ENCODE assay signal across 11 cellular contexts in the genomic region with DNA sequence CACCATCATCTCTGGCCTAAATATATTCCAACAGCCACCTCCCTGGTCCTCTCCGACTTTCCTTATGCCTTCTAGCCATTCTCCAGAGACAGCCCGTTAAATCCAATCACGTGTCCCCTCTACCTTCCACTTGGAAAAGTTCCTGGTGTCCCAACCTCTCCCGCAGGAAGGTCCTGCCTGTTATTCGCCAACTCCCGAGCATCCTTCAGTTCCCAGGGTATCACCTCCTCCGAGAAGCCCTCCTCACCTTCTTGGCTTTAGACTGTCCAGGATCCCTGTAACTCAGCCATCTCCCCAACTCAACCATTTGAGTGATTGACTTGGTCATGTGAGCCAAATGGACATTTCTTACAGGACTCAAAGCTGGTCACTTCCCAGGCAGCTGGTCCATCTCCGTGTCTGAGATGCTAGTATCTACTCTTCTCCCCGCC. TPM values are rescaled to one million over a fixed set of nuclear protein-coding genes. Genes with fewer than 3 reads are reported as not detected.
A peak's percentile ranks its signal among the peaks of the same experiment; 100 is the strongest.
DNase-seq lines count a peak whose midpoint lies in the region; ATAC-seq, FAIRE-seq and TF ChIP-seq lines count a peak whose summit lies in the region.
"Had no signal": no experiment of that assay in that cellular context is flagged by ENCODE, and none has a peak within 500 bp of the region (broad histone marks: within the 10 kb centered on the region; RNA-seq: fewer than 3 reads in every experiment).

No MANE protein-coding gene starts in this region.

- H3K27me3 ChIP-seq in GM23248 (replicated peaks; ENCODE audit: insufficient read depth): no peaks in the 10 kb centered on the region
- H3K27me3 ChIP-seq in fibroblast of lung (ENCODE audit: control insufficient read depth, insufficient read depth, low read length): no peaks in the 10 kb centered on the region
- no peaks in the 10 kb centered on the region for H3K27me3 ChIP-seq in gastrocnemius medialis

- peak overlapping the region; percentile 29 to 83 (median 49) for H3K4me3 Mint-ChIP-seq in T-cell

- H3K79me2 ChIP-seq in GM23248 (ENCODE audit: insufficient read depth): peaks cover 9% of the 10 kb centered on the region; the same call in 1 of the 2 replicates
- H3K79me2 ChIP-seq in fibroblast of lung (ENCODE audit: control insufficient read depth, insufficient read depth, low read length): no peaks in the 10 kb centered on the region

- H3K27ac ChIP-seq in GM23248 (peak overlapping the region; percentile 100), fibroblast of lung (ENCODE audit: insufficient read depth, low read length) (peak overlapping the region; percentile 49), gastrocnemius medialis (peak overlapping the region; percentile 96 to 100 (median 98))

- no peak for TF ChIP-seq CTCF in fibroblast of lung (conservative IDR thresholded peaks at IDR 0.05 in 1 of 2, IDR thresholded peaks at IDR 0.05 in 1 of 2; ENCODE audit: low read depth in 1 of 2, low read length in 2 of 2)
- TF ChIP-seq CTCF in gastrocnemius medialis (IDR thresholded peaks at IDR 0.05 in 4 of 5, conservative IDR thresholded peaks at IDR 0.05 in 1 of 5): no peak

- TF ChIP-seq POLR2A in gastrocnemius medialis (IDR thresholded peaks at IDR 0.05): no peak

- H3K36me3 ChIP-seq in GM23248 (ENCODE audit: low read depth): no peaks in the 10 kb centered on the region
- H3K36me3 ChIP-seq in fibroblast of lung (ENCODE audit: control insufficient read depth, insufficient read depth, low read length): no peaks in the 10 kb centered on the region
- no peaks in the 10 kb centered on the region for H3K36me3 ChIP-seq in gastrocnemius medialis

- in situ Hi-C loops in GM23248 (cut with MboI): no loop called here
- in situ Hi-C loops in gastrocnemius medialis (cut with MboI; ENCODE audit: low sequenced_read_pairs in 4 of 4): no loop called here

- H2AFZ ChIP-seq in GM23248: no peak overlapping the region
- H2AFZ ChIP-seq in fibroblast of lung (ENCODE audit: low read length): no peak overlapping the region

- H3K9me3 Mint-ChIP-seq in T-cell: no peaks in the 10 kb centered on the region

- WGBS in GM23248 (ENCODE audit: low coverage in 1 of 2, low lambda C conversion rate in 2 of 2, missing lambda C conversion rate in 2 of 2), 2 experiments: 46 to 51% methylated on average over 9 of the region's 9 CpGs

- ATAC-seq in T-cell (replicated peaks in 1 of 4) (no peak), gastrocnemius medialis (no peak), GM21786 (IDR thresholded peaks at IDR 0.05; ENCODE audit: unreplicated experiment) (no peak)

- FAIRE-seq in urothelium cell line (lab: Jason Lieb, UNC): no peak
- FAIRE-seq: GM12892 had no signal

- H3K9ac ChIP-seq in GM23248 (peak overlapping the region; percentile 99; the same call in 1 of the 2 replicates), fibroblast of lung (ENCODE audit: insufficient read depth, low read length) (no peak overlapping the region)

- H3K4me2 ChIP-seq in GM23248 (ENCODE audit: unreplicated experiment) (no peak overlapping the region), fibroblast of lung (ENCODE audit: extremely low read depth, insufficient read depth, low read length) (no peak overlapping the region)

- POLR2A ChIA-PET in T-cell (lab: Charles Lee): interaction anchor here in 1 of 2 donors (0.6 kb wide), 1 partner anchor 509 kb away, joined by 3 read pairs; no protein-coding TSS in a partner anchor

- no peaks in the 10 kb centered on the region for H3K9me2 ChIP-seq in GM23248 (ENCODE audit: insufficient read depth)

- H3K4me1 Mint-ChIP-seq in T-cell: peaks cover 41 to 58% (median 53%) of the 10 kb centered on the region in 3 donors

- intact Hi-C loops in gastrocnemius medialis (cut with DNase I; ENCODE audit: low total_unique reads): loop anchor here (5.0 to 10.0 kb wide), 3 partner anchors 716 to 1057 kb away; a partner anchor contains a TSS

- H3K27me3 Mint-ChIP-seq in T-cell: no peaks in the 10 kb centered on the region

- H3K36me3 Mint-ChIP-seq in T-cell: no peaks in the 10 kb centered on the region

- CTCF ChIA-PET in T-cell (lab: Charles Lee): interaction anchor here in 1 of 2 donors (1.8 kb wide), 1 partner anchor 12 kb away, joined by 8 read pairs; no protein-coding TSS in a partner anchor

- H3K4me3 ChIP-seq in GM23248 (no peak overlapping the region), fibroblast of lung (replicated peaks in 1 of 4; ENCODE audit: control extremely low read depth in 1 of 4, insufficient read depth in 1 of 4, low read depth in 3 of 4, low read length in 4 of 4) (no peak overlapping the region), gastrocnemius medialis (no peak overlapping the region)

- no peaks in the 10 kb centered on the region for H4K20me1 ChIP-seq in GM23248 (ENCODE audit: insufficient read depth)
- H4K20me1 ChIP-seq in fibroblast of lung (ENCODE audit: control insufficient read depth, extremely low read depth, insufficient read depth, low read length): no peaks in the 10 kb centered on the region

- H3K4me1 ChIP-seq in GM23248 (ENCODE audit: insufficient read depth) (peaks cover 52% of the 10 kb centered on the region), fibroblast of lung (ENCODE audit: control insufficient read depth, extremely low read depth, insufficient read depth, low read length) (peaks cover 37% of the 10 kb centered on the region), gastrocnemius medialis (peaks cover 41 to 45% of the 10 kb centered on the region in 2 donors)

- DNase-seq in GM23248 (no peak), T-cell (no peak), fibroblast of lung (ENCODE audit: low read depth in 2 of 2) (no peak), gastrocnemius medialis (no peak), NK-92 (lab: John Stamatoyannopoulos, UW; ENCODE audit: unreplicated experiment) (no peak), dedifferentiated amniotic fluid mesenchymal stem cell (ENCODE audit: extremely low spot score) (no peak), urothelium cell line (ENCODE audit: low spot score) (no peak)
- DNase-seq: foreskin melanocyte, NCI-H2171 had no signal

- no peaks in the 10 kb centered on the region for H3K9me3 ChIP-seq in GM23248 (ENCODE audit: low read depth)
- no peaks in the 10 kb centered on the region for H3K9me3 ChIP-seq in fibroblast of lung (ENCODE audit: control insufficient read depth, insufficient read depth, low read depth, low read length)
- no peaks in the 10 kb centered on the region for H3K9me3 ChIP-seq in gastrocnemius medialis

- peaks cover 47% of the 10 kb centered on the region for H3F3A ChIP-seq in GM23248 (ENCODE audit: insufficient read depth)

- peak overlapping the region; percentile 81 to 88 for H3K27ac Mint-ChIP-seq in T-cell

RNA-seq across cellular contexts. Expression of a gene that starts 28.1 kb away (rescaled TPM):
- total RNA-seq in GM23248 (2014; rRNA removed; shearing (Covaris generic)): not detected in 2 replicates
- polyA plus RNA-seq in GM23248 (2016; fragmentation: Nextera tagmentation; extraction: Ambion mirVana) (2.7 TPM in 2 replicates), fibroblast of lung (not detected in 2 replicates)
- total RNA-seq in T-cell (1 to 10 TPM in 3 of 5 donors, under 1 TPM in 1, not detected in 1; 0.85 to 2.3 (median 1.5) TPM), fibroblast of lung (not detected in 2 replicates), gastrocnemius medialis (not detected)
- polyA plus RNA-seq in fibroblast of lung (2012): 0.83 and 1.5 TPM in 2 replicates
- polyA minus RNA-seq in fibroblast of lung (ENCODE audit: low replicate concordance): not detected in 2 replicates

RNA-seq across cellular contexts. Expression of a gene that starts 53.6 kb away (rescaled TPM):
- total RNA-seq in GM23248 (2014; rRNA removed; shearing (Covaris generic)): 2.9 and 3.0 TPM in 2 replicates
- polyA plus RNA-seq in GM23248 (2016; fragmentation: Nextera tagmentation; extraction: Ambion mirVana) (0.35 and 0.81 TPM in 2 replicates), fibroblast of lung (1.6 and 2.0 TPM in 2 replicates)
- total RNA-seq in T-cell (1 to 10 TPM; 5.4 to 9.8 (median 9.0) TPM), fibroblast of lung (5.6 and 6.7 TPM in 2 replicates), gastrocnemius medialis (1 to 10 TPM; 3.9 to 6.3 (median 5.0) TPM)
- 2.8 and 3.3 TPM in 2 replicates for polyA plus RNA-seq in fibroblast of lung (2012)
- polyA minus RNA-seq in fibroblast of lung (ENCODE audit: low replicate concordance): 4.4 and 6.1 TPM in 2 replicates

RNA-seq across cellular contexts. Expression of a gene that starts 57.1 kb away (rescaled TPM):
- 0.11 TPM in 1 of 2 replicates, not detected in the other for total RNA-seq in GM23248 (2014; rRNA removed; shearing (Covaris generic))
- polyA plus RNA-seq in GM23248 (2016; fragmentation: Nextera tagmentation; extraction: Ambion mirVana): 0.63 and 2.1 TPM in 2 replicates
- total RNA-seq in T-cell: 1 to 10 TPM; 1.3 to 3.6 (median 1.7) TPM
- 0.51 and 0.83 TPM in 2 replicates for total RNA-seq in fibroblast of lung
- 0.23 and 0.29 TPM in 2 replicates for polyA plus RNA-seq in fibroblast of lung
- 0.26 and 0.40 TPM in 2 replicates for polyA plus RNA-seq in fibroblast of lung (2012)
- 0.20 TPM in 1 of 2 replicates, not detected in the other for polyA minus RNA-seq in fibroblast of lung (ENCODE audit: low replicate concordance)
- 1 to 10 TPM in 1 of 4 donors, under 1 TPM in 3; 0.19 to 1.0 (median 0.56) TPM for total RNA-seq in gastrocnemius medialis

RNA-seq across cellular contexts. Expression of a gene that starts 57.2 kb away (rescaled TPM):
- 20.6 and 22.8 TPM in 2 replicates for total RNA-seq in GM23248 (2014; rRNA removed; shearing (Covaris generic))
- polyA plus RNA-seq in GM23248 (2016; fragmentation: Nextera tagmentation; extraction: Ambion mirVana): 15.8 and 16.9 TPM in 2 replicates
- 10 to 100 TPM; 25.9 to 41.3 (median 37.4) TPM for total RNA-seq in T-cell
- total RNA-seq in fibroblast of lung: 5.1 and 10.6 TPM in 2 replicates
- 7.0 and 9.3 TPM in 2 replicates for polyA plus RNA-seq in fibroblast of lung
- 14.2 and 16.7 TPM in 2 replicates for polyA plus RNA-seq in fibroblast of lung (2012)
- 15.3 and 30.0 TPM in 2 replicates for polyA minus RNA-seq in fibroblast of lung (ENCODE audit: low replicate concordance)
- total RNA-seq in gastrocnemius medialis: 10 to 100 TPM; 22.3 to 44.9 (median 33.7) TPM

Comparison
In these comparisons a context has a peak if more than half of its experiments do, and no peak if none do; other contexts are left out.
1. H3K27ac ChIP-seq: peak in every context shown above with its lines; median percentile 100 in GM23248; 98 in gastrocnemius medialis; 49 in fibroblast of lung.